In the genomic region with DNA sequence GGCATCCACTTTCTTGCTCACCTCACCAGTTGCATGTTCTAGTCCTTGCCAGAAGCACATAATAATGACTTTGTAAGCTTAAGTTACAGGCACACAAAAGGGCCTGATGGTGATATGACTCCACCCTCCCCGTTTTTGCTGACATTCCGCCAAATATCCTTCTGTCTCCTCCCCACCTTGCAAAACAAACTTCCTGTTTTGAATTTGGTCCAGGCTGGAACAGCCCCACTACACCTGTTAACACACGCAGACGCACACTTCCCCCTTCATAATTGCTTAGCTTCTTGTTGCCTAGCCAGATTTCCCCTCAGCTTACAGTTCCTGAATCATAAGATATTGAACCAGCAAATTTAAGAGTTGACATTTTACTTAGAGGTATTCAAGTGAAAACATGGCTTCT, we compare ENCODE assay signal across 8 cellular contexts. TPM values are rescaled to one million over a fixed set of nuclear protein-coding genes. Genes with fewer than 3 reads are reported as not detected.
DNase-seq lines count a peak whose midpoint lies in the region; ATAC-seq, FAIRE-seq and TF ChIP-seq lines count a peak whose summit lies in the region.

A gene with protein sequence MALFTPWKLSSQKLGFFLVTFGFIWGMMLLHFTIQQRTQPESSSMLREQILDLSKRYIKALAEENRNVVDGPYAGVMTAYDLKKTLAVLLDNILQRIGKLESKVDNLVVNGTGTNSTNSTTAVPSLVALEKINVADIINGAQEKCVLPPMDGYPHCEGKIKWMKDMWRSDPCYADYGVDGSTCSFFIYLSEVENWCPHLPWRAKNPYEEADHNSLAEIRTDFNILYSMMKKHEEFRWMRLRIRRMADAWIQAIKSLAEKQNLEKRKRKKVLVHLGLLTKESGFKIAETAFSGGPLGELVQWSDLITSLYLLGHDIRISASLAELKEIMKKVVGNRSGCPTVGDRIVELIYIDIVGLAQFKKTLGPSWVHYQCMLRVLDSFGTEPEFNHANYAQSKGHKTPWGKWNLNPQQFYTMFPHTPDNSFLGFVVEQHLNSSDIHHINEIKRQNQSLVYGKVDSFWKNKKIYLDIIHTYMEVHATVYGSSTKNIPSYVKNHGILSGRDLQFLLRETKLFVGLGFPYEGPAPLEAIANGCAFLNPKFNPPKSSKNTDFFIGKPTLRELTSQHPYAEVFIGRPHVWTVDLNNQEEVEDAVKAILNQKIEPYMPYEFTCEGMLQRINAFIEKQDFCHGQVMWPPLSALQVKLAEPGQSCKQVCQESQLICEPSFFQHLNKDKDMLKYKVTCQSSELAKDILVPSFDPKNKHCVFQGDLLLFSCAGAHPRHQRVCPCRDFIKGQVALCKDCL (plus strand): TSS at position 269 of the 400 bp plus-strand sequence. CDS start 332 bp downstream, outside the sequence.

- H3K27me3 ChIP-seq in Panc1 (ENCODE audit: control insufficient read depth, insufficient read depth, low read length) (no peaks in the 10 kb centered on the region), testis (no peaks in the 10 kb centered on the region)

- H3K9me3 ChIP-seq in Panc1 (ENCODE audit: control insufficient read depth, insufficient read depth, low read depth, low read length) (no peaks in the 10 kb centered on the region), testis (no peaks in the 10 kb centered on the region)

- in situ Hi-C loops in Panc1 (cut with HindIII; ENCODE audit: low pct_unique_long_range_greater_than_20kb, low sequenced_read_pairs), result no loop called here

- intact Hi-C loops in Panc1 (cut with micrococcal nuclease; ENCODE audit: unreplicated experiment), result no loop called here
- intact Hi-C loops in cardiac septum (cut with DNase I), result no loop called here
- intact Hi-C loops in testis (cut with DNase I; ENCODE audit: low total_unique reads), result no loop called here
- intact Hi-C loops in posterior cingulate gyrus (cut with DNase I), result no loop called here

- 61 to 66% methylated on average over 4 of the region's 4 CpGs for WGBS in testis, 2 donors

- H3K36me3 ChIP-seq in Panc1 (ENCODE audit: control insufficient read depth, insufficient read depth, low read length) (no peaks in the 10 kb centered on the region), testis (ENCODE audit: low read depth, missing control alignments) (no peaks in the 10 kb centered on the region)

- BruUV-seq in Panc1 (replicated peaks; lab: Mats Ljungman, UMichigan), result no TSS peak

- no peak within 1 kb of the TSS for H3K4me3 ChIP-seq in Panc1 (ENCODE audit: low read depth in 2 of 2, low read length in 2 of 2)
- no peak within 1 kb of the TSS for H3K4me3 ChIP-seq in testis

- POLR2A ChIA-PET in Panc1 (lab: Charles Lee), result no interaction called here

- H3K27ac ChIP-seq in Panc1 (ENCODE audit: low read length) (no peak within 1 kb of the TSS), testis (no peak within 1 kb of the TSS)

- TF ChIP-seq POLR2A in testis (IDR thresholded peaks at IDR 0.05), result no peak

- ATAC-seq in HG03103 (IDR thresholded peaks at IDR 0.05; ENCODE audit: low read depth, unreplicated experiment) (peak; percentile 2), Panc1 (no peak)

- DNase-seq in DMS79 treated with DMSO at 0.1 percent for 48 hours (lab: John Stamatoyannopoulos, UW) (peak; percentile 45), DMS79 (lab: John Stamatoyannopoulos, UW) (no peak), Panc1 (ENCODE audit: low read depth, low spot score) (no peak), cardiac septum (ENCODE audit: low spot score) (no peak), testis (no peak), posterior cingulate gyrus (no peak), RCC 7860 (ENCODE audit: low spot score) (no peak)

- FAIRE-seq in RCC 7860 (lab: Jason Lieb, UNC), result no peak

- H3K4me1 ChIP-seq in Panc1 (ENCODE audit: control insufficient read depth, insufficient read depth, low read length), result no peaks in the 10 kb centered on the region
- H3K4me1 ChIP-seq in testis, result peaks cover 6% of the 10 kb centered on the region

- TF ChIP-seq CTCF in Panc1 (IDR thresholded peaks at IDR 0.05) (no peak), testis (IDR thresholded peaks at IDR 0.05) (no peak)

- CTCF ChIA-PET in Panc1 (lab: Charles Lee), result interaction anchor here (1.2 kb wide), 1 partner anchor 8 kb away, joined by 3 read pairs; no protein-coding TSS in a partner anchor

RNA-seq across cellular contexts. Expression of the gene that starts here (rescaled TPM):
- total RNA-seq in Panc1 (2021; ENCODE audit: unreplicated experiment) (22.1 TPM), cardiac septum (75.3 TPM), testis (10 to 100 TPM; 64.5 to 73.8 TPM)
- polyA plus RNA-seq in Panc1 (2012; ENCODE audit: insufficient read length), result 11.3 TPM
- polyA plus RNA-seq in testis (ENCODE audit: insufficient read depth, low read depth, low replicate concordance), result 31.6 TPM
